2 cellular contexts compared by ENCODE assay signal in genomic region chr17:49887086-49887743, GRCh38.
TF ChIP-seq lines count a peak whose summit lies in the region.

No MANE protein-coding gene starts in this region.

TF ChIP-seq in HCT116, 20 proteins besides CTCF, POLR2A, EP300 and RAD21:
- TF ChIP-seq EGR1 (IDR thresholded peaks at IDR 0.05; ENCODE audit: low read depth) (no peak), POLR2AphosphoS5 (IDR thresholded peaks at IDR 0.05; ENCODE audit: low read depth, low read length) (peak; percentile 33; the same call in 1 of the 2 replicates), SP1 (IDR thresholded peaks at IDR 0.05; ENCODE audit: low read depth) (peak; percentile 96), SIN3A (IDR thresholded peaks at IDR 0.05; ENCODE audit: low read depth) (no peak), YY1 (IDR thresholded peaks at IDR 0.05; ENCODE audit: extremely low read depth, insufficient replicate concordance, low read depth, low read length) (peak; percentile 7), CBX3 (IDR thresholded peaks at IDR 0.05; ENCODE audit: low read depth) (peak; percentile 89; the same call in 1 of the 2 replicates), MAX (IDR thresholded peaks at IDR 0.05) (peak; percentile 69; the same call in 1 of the 2 replicates)

TF ChIP-seq in WTC11, 78 proteins besides CTCF, POLR2A, EP300 and RAD21:
- peak; percentile 91 for TF ChIP-seq SOX15 (CRISPR knock-in tag; IDR thresholded peaks at IDR 0.05)
- TF ChIP-seq ZNF281 (CRISPR knock-in tag; IDR thresholded peaks at IDR 0.05) = no peak
- TF ChIP-seq KAT7 (CRISPR knock-in tag; IDR thresholded peaks at IDR 0.05; ENCODE audit: borderline replicate concordance) = no peak
- peak; percentile 72 for TF ChIP-seq ZNF423 (CRISPR knock-in tag; IDR thresholded peaks at IDR 0.05)
- TF ChIP-seq ZNF232 (CRISPR knock-in tag; IDR thresholded peaks at IDR 0.05) = 0 out of 2 replicates have a peak, but pooled peaks have one; percentile 39
- no peak for TF ChIP-seq AR (CRISPR knock-in tag; IDR thresholded peaks at IDR 0.05)
- no peak for TF ChIP-seq RORB (CRISPR knock-in tag; IDR thresholded peaks at IDR 0.05)
- peak; percentile 60; the same call in 1 of the 2 replicates for TF ChIP-seq GABPB1 (CRISPR knock-in tag; IDR thresholded peaks at IDR 0.05)
